Comparison of ENCODE assay signal across 10 cellular contexts in the genomic region with DNA sequence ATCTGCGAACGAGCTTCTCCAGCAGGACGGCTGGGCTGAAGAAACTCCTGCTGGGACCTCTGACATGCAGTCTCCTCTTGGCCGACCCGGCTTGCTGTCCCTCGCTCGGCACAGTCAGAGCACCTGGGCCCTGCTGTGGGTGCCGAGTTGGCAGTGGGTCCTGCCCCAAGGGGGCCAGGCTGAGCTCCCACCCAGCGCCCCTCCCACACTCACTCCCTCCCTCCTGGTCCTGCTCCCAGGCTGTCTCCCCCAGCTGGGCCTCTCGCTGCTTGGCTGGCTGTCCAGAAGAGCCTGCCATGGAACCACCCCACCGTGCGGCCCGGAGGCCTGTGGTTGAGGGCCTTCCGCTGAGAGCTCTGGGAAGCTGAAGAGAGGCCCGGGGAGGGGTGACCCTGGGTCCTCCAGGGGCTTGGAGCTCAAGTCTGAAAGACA. TPM values are rescaled to one million over a fixed set of nuclear protein-coding genes. Genes with fewer than 3 reads are reported as not detected.
DNase-seq lines count a peak whose midpoint lies in the region; ATAC-seq, FAIRE-seq and TF ChIP-seq lines count a peak whose summit lies in the region.
"Had no signal": no experiment of that assay in that cellular context is flagged by ENCODE, and none has a peak within 500 bp of the region (broad histone marks: within the 10 kb centered on the region; RNA-seq: fewer than 3 reads in every experiment).

No MANE protein-coding gene starts in this region.

- in situ Hi-C loops in K562 (cut with MboI) = no loop called here

- peaks cover 54% of the 10 kb centered on the region for H3K36me3 ChIP-seq in K562 (ENCODE audit: control insufficient read depth, insufficient read depth, low read length)

- no peaks in the 10 kb centered on the region; the same call in 1 of the 2 replicates for H4K20me1 ChIP-seq in K562 (replicated peaks; ENCODE audit: control insufficient read depth, insufficient read depth, low read length)

- POLR2A ChIA-PET in K562 (lab: Yijun Ruan, JAX) = interaction anchor here (0.6 to 5.1 kb wide), 5 partner anchors 9 to 244 kb away, joined by 3 to 19 read pairs (median 3); no protein-coding TSS in a partner anchor

- CTCF ChIA-PET in K562 (lab: Yijun Ruan, JAX; ENCODE audit: low intra/inter-chr PET ratio) = no interaction called here

- DNase-seq in AG09319 (ENCODE audit: extremely low read depth, low read depth) (no peak), K562 (ENCODE audit: extremely low read depth in 1 of 4, low spot score in 3 of 4) (no peak), left ventricle myocardium superior (peak; percentile 89), posterior cingulate gyrus (peak in 7 of 10 donors; percentile 33 to 92 (median 61)), DMS114 treated with DMSO at 0.1 percent for 48 hours (lab: John Stamatoyannopoulos, UW; ENCODE audit: unreplicated experiment) (no peak), NCI-H1092 treated with DMSO at 0.1 percent for 48 hours (lab: John Stamatoyannopoulos, UW) (no peak)
- no peak for DNase-seq in activated CD8-positive, alpha-beta memory T cell treated with anti-CD3 and anti-CD28 coated beads, Interleukin-2, amount 50 U/mL, for 48 hours

- no peak overlapping the region for H3K4me3 ChIP-seq in K562
- H3K4me3 ChIP-seq: GM23338 had no signal

- no TSS peak for BruUV-seq in K562 (replicated peaks; lab: Mats Ljungman, UMichigan)

- no peak for TF ChIP-seq EP300 in K562 (IDR thresholded peaks at IDR 0.05; ENCODE audit: low read length)

- H3K27ac ChIP-seq in K562 (ENCODE audit: extremely low read depth, low read depth, low read length) = no peak overlapping the region
- H3K27ac ChIP-seq: VCaP had no signal

- ATAC-seq in K562 (no peak), left ventricle myocardium superior (peak; percentile 83), HG02870 (IDR thresholded peaks at IDR 0.05; ENCODE audit: unreplicated experiment) (no peak)
- ATAC-seq: GM23338 had no signal

- no peak for TF ChIP-seq POLR2A in K562 (conservative IDR thresholded peaks at IDR 0.05)

- peaks cover 98% of the 10 kb centered on the region for H3K79me2 ChIP-seq in K562 (ENCODE audit: control insufficient read depth, insufficient read depth, low read length)

- TF ChIP-seq RAD21 in K562 (CRISPR knock-in tag; conservative IDR thresholded peaks at IDR 0.05 in 1 of 2, IDR thresholded peaks at IDR 0.05 in 1 of 2) = no peak

- peaks cover 65 to 71% of the 10 kb centered on the region in 2 experiments for H3K4me1 ChIP-seq in K562 (replicated peaks in 1 of 2; ENCODE audit: control insufficient read depth in 2 of 2, insufficient read depth in 2 of 2, low read length in 2 of 2)

- H3K4me2 ChIP-seq in K562 (ENCODE audit: insufficient read depth, low read length) = no peak overlapping the region
- H3K4me2 ChIP-seq: GM23338 had no signal

- TF ChIP-seq CTCF in AG09319 (IDR thresholded peaks at IDR 0.05; ENCODE audit: low read depth, low read length) (peak; percentile 11; the same call in 1 of the 2 replicates), K562 (IDR thresholded peaks at IDR 0.05 in 2 of 3, conservative IDR thresholded peaks at IDR 0.05 in 1 of 3; ENCODE audit: insufficient read depth in 2 of 3, low read depth in 1 of 3, low read length in 3 of 3) (no peak)

- H2AFZ ChIP-seq in K562 (ENCODE audit: low read depth, low read length) = no peak overlapping the region
- H2AFZ ChIP-seq: GM23338 had no signal

- H3K27me3 ChIP-seq in K562 (ENCODE audit: control insufficient read depth in 2 of 2, insufficient read depth in 2 of 2, low read length in 2 of 2) = no peaks in the 10 kb centered on the region

- 88% methylated on average over 9 of the region's 15 CpGs for WGBS in K562 (ENCODE audit: insufficient coverage, low coverage, missing lambda C conversion rate)

- peak overlapping the region in 1 of 2 experiments; percentile 65; a peak in 2 of 4 replicates for H3K9ac ChIP-seq in K562 (ENCODE audit: insufficient read depth in 1 of 2, low read depth in 2 of 2, low read length in 2 of 2)

- no peaks in the 10 kb centered on the region for H3K9me3 ChIP-seq in K562 (replicated peaks; ENCODE audit: control insufficient read depth, insufficient read depth, low read depth, low read length)

- intact Hi-C loops in K562 (cut with micrococcal nuclease) = no loop called here
- intact Hi-C loops in left ventricle myocardium superior (cut with micrococcal nuclease) = no loop called here
- intact Hi-C loops in posterior cingulate gyrus (cut with DNase I) = no loop called here

- no peak for FAIRE-seq in K562 (lab: Jason Lieb, UNC)

- peaks cover 5% of the 10 kb centered on the region for H3K9me1 ChIP-seq in K562 (ENCODE audit: control insufficient read depth, insufficient read depth, low read length)

TF ChIP-seq in K562, 482 proteins besides CTCF, POLR2A, EP300 and RAD21:
- TF ChIP-seq RBFOX2 (IDR thresholded peaks at IDR 0.05; ENCODE audit: low read depth, low read length) (peak; percentile 59), PHB2 (IDR thresholded peaks at IDR 0.05; ENCODE audit: low read depth) (no peak)

RNA-seq across cellular contexts. Expression of gene AKT2, which starts 6.0 kb away (rescaled TPM):
- total RNA-seq in K562 (2011; cell fraction: chromatin; rRNA removed; ENCODE audit: low replicate concordance) = 290 and 653 TPM in 2 replicates
- 340 and 358 TPM in 2 replicates for total RNA-seq in K562 (2011; cell fraction: nucleolus; rRNA removed)
- 338 and 343 TPM in 2 replicates for total RNA-seq in K562 (2011; cell fraction: nucleoplasm; rRNA removed)
- total RNA-seq in K562 (2014; rRNA removed) (61.1 and 83.7 TPM in 2 replicates), K562 (2014; rRNA removed; fragmentation: Illumina TruSeq; extraction: Trizol) (44.7 and 55.7 TPM in 2 replicates), K562 (2015; rRNA removed; fragmentation: Illumina TruSeq; extraction: Trizol) (67.4 and 67.7 TPM in 2 replicates), K562 (2021) (120 and 127 TPM in 2 replicates), left ventricle myocardium superior (135 TPM)
- polyA plus RNA-seq in K562 (2011; rRNA removed) (90.8 and 133 TPM in 2 replicates), K562 (2014; fragmentation: Illumina TruSeq; extraction: Trizol) (108 and 132 TPM in 2 replicates), K562 (2014; fragmentation: Nextera tagmentation; extraction: Ambion mirVana) (1 to 10 TPM; 1.1 TPM), K562 (2014; rRNA removed) (85.4 and 108 TPM in 2 replicates)
- 112 and 119 TPM in 2 replicates for polyA plus RNA-seq in K562 (2011; cell fraction: cytosol; rRNA removed)
- 493 and 545 TPM in 2 replicates for polyA plus RNA-seq in K562 (2011; cell fraction: nucleus; rRNA removed)
- polyA plus RNA-seq in K562 (2012) = 76.0 and 79.7 TPM in 2 replicates
- 47.0 and 54.6 TPM in 2 replicates for polyA minus RNA-seq in K562 (2011; rRNA and poly(A)+ RNA removed)
- 48.0 and 50.7 TPM in 2 replicates for polyA minus RNA-seq in K562 (2011; cell fraction: cytosol; rRNA and poly(A)+ RNA removed)
- polyA minus RNA-seq in K562 (2011; cell fraction: nucleus; rRNA and poly(A)+ RNA removed) = 66.6 and 101 TPM in 2 replicates

RNA-seq across cellular contexts. Expression of gene CCNP, which starts 52.6 kb away (rescaled TPM):
- 0.21 TPM in 1 of 2 replicates, not detected in the other for total RNA-seq in K562 (2011; cell fraction: chromatin; rRNA removed; ENCODE audit: low replicate concordance)
- total RNA-seq in K562 (2011; cell fraction: nucleolus; rRNA removed) = not detected in 2 replicates
- not detected in 2 replicates for total RNA-seq in K562 (2011; cell fraction: nucleoplasm; rRNA removed)
- total RNA-seq in K562 (2014; rRNA removed) (0.08 TPM in 1 of 2 replicates, not detected in the other), K562 (2014; rRNA removed; fragmentation: Illumina TruSeq; extraction: Trizol) (not detected in 2 replicates), K562 (2015; rRNA removed; fragmentation: Illumina TruSeq; extraction: Trizol) (not detected in 2 replicates), K562 (2021) (not detected in 2 replicates), left ventricle myocardium superior (not detected)
- polyA plus RNA-seq in K562 (2011; rRNA removed) (0.04 TPM in 1 of 2 replicates, not detected in the other), K562 (2014; fragmentation: Illumina TruSeq; extraction: Trizol) (not detected in 2 replicates), K562 (2014; fragmentation: Nextera tagmentation; extraction: Ambion mirVana) (not detected), K562 (2014; rRNA removed) (0.19 and 0.32 TPM in 2 replicates)
- 0.03 and 0.21 TPM in 2 replicates for polyA plus RNA-seq in K562 (2011; cell fraction: cytosol; rRNA removed)
- polyA plus RNA-seq in K562 (2011; cell fraction: nucleus; rRNA removed) = 0.09 and 0.24 TPM in 2 replicates
- polyA plus RNA-seq in K562 (2012) = 0.14 TPM in 1 of 2 replicates, not detected in the other
- not detected in 2 replicates for polyA minus RNA-seq in K562 (2011; rRNA and poly(A)+ RNA removed)
- not detected in 2 replicates for polyA minus RNA-seq in K562 (2011; cell fraction: cytosol; rRNA and poly(A)+ RNA removed)
- not detected in 2 replicates for polyA minus RNA-seq in K562 (2011; cell fraction: nucleus; rRNA and poly(A)+ RNA removed)

Comparison
In these comparisons a context has a peak if more than half of its experiments do, and no peak if none do; other contexts are left out.
1. DNase-seq: peak in left ventricle myocardium superior (single experiment) and posterior cingulate gyrus (7 of 10); none in AG09319 (single experiment), K562 (0 of 4), DMS114 treated with DMSO at 0.1 percent for 48 hours (single experiment), activated CD8-positive, alpha-beta memory T cell treated with anti-CD3 and anti-CD28 coated beads, Interleukin-2, amount 50 U/mL, for 48 hours (single experiment) and NCI-H1092 treated with DMSO at 0.1 percent for 48 hours (single experiment).